Comparison of ENCODE assay signal across 7 cellular contexts in the genomic region with DNA sequence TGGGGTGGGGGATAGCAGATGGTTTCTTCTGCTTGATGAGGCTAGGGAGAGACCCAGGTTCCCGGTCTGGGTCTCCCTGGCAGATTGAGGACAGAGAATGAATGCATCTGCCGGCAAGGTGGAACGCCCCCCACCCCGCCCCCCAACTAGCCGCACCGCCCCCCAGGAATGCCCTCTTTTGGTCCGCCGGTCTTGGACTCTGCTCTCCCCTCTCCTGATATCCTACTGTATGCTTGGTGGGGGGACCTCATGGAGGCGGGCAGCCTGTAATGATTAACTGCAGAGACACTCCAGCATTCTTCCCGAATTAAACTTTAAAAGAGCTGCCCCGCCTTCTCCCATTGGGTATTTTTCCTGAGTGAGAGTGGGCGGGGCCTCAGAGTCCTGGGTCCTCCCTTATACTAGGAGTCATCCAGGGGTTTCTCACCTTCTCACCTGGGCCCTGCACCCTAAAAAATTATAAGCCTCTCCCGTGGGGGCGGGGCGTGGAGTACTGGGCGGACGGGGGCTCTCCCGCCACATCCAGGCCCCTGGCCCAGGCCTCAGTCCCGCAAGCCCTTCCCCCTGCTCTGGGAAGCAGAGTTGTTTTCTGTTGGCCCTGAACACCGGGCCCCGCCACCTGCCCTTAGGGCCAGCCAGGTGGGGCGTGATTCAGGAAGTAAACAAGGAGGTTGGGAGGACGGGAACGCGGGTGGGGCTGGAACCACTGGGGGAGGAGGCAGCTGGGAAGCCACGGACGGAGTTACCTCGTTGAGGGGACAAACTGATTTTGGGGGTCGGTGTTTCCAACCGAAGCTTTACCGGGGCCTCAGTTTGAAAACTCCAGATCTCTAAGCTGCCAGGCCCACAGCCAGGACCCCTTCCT. TPM values are rescaled to one million over a fixed set of nuclear protein-coding genes. Genes with fewer than 3 reads are reported as not detected.
DNase-seq lines count a peak whose midpoint lies in the region; ATAC-seq and TF ChIP-seq lines count a peak whose summit lies in the region.
"Had no signal": no experiment of that assay in that cellular context is flagged by ENCODE, and none has a peak within 500 bp of the region (broad histone marks: within the 10 kb centered on the region; RNA-seq: fewer than 3 reads in every experiment).

No MANE protein-coding gene starts in this region.

- peak; percentile 63 for ATAC-seq in esophagus mucosa
- ATAC-seq in HG03139 (IDR thresholded peaks at IDR 0.05; ENCODE audit: unreplicated experiment), result no peak

- peak overlapping the region in 1 of 5 donors; percentile 30 for H3K9ac ChIP-seq in subcutaneous abdominal adipose tissue (ENCODE audit: low read length in 5 of 5)

- H3K9me3 ChIP-seq in subcutaneous abdominal adipose tissue (ENCODE audit: control insufficient read depth in 5 of 5, low read length in 5 of 5), result no peaks in the 10 kb centered on the region

- H3K36me3 ChIP-seq in subcutaneous abdominal adipose tissue (ENCODE audit: control insufficient read depth in 5 of 5, insufficient read depth in 5 of 5, low read length in 5 of 5), result no peaks in the 10 kb centered on the region

- TF ChIP-seq CTCF in 22Rv1 (IDR thresholded peaks at IDR 0.05), result no peak

- peak; percentile 55 for DNase-seq in NCI-H2029 (lab: John Stamatoyannopoulos, UW)
- no peak for DNase-seq in activated CD4-positive, alpha-beta T cell treated with anti-CD3 and anti-CD28 coated beads, Interleukin-2, amount 50 U/mL, for 4 hours

- H3K27me3 ChIP-seq in subcutaneous abdominal adipose tissue (ENCODE audit: control insufficient read depth in 5 of 5, insufficient read depth in 4 of 5, low read length in 5 of 5), result peaks cover 29 to 67% (median 62%) of the 10 kb centered on the region in 5 donors

- H3K4me1 ChIP-seq in subcutaneous abdominal adipose tissue (ENCODE audit: control insufficient read depth in 5 of 5, insufficient read depth in 5 of 5, low read length in 5 of 5), result peaks cover 0 to 22% (median 20%) of the 10 kb centered on the region in 5 donors

- H3K4me3 ChIP-seq in subcutaneous abdominal adipose tissue (ENCODE audit: low read depth in 1 of 5, low read length in 5 of 5), result peak overlapping the region; percentile 11 to 42 (median 29)

- H3K27ac ChIP-seq in 22Rv1 (peak overlapping the region; percentile 98), subcutaneous abdominal adipose tissue (ENCODE audit: low read depth, low read length) (no peak overlapping the region)

RNA-seq across cellular contexts. Expression of a gene that starts 1.5 kb away (rescaled TPM):
- total RNA-seq in esophagus mucosa, result 45.3 TPM
- total RNA-seq: dermis microvascular lymphatic vessel endothelial cell had no signal

RNA-seq across cellular contexts. Expression of a gene that starts 8.9 kb away (rescaled TPM):
- total RNA-seq in esophagus mucosa, result 44.3 TPM

RNA-seq across cellular contexts. Expression of a gene that starts 39.4 kb away (rescaled TPM):
- total RNA-seq in esophagus mucosa, result 118 TPM

RNA-seq across cellular contexts. Expression of a gene that starts 51.4 kb away (rescaled TPM):
- 22.4 TPM for total RNA-seq in esophagus mucosa
